ENCODE assay signal across 8 cellular contexts in the genomic region with DNA sequence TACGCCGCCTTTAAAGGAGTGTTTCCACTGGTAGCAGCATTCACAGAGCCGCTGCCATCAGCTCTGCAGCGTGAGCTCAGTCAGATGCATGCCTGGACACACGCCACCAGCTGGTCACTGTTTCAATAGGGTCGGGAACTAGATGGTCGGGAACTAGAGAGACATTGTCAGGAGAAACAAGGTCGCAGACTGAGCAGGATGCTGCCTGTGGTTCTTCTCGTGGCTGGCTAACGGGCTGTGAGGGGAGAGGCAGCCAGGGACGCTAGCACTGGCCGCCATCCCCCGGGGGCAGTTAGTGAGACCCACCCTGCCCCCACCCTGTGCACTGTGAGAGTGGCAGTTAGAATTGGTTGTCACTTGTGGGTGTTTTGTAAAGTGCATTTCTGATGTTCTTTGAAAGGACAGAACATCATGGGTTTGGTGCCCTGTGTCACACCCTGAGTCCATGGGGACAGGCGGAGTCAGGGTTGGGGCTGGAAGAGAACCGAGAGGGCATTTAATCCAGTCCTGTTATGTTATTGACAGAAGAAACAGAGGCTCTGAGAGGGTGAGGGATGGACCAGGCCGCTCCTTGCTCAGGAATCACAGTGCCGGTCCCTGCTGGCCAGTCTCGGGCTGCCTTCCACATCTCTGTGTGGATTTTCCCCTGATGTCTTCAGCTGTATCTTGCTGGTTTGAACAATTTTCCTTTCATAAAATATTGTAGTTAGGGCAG.
A peak's percentile ranks its signal among the peaks of the same experiment; 100 is the strongest.
DNase-seq lines count a peak whose midpoint lies in the region; ATAC-seq and TF ChIP-seq lines count a peak whose summit lies in the region.

No MANE protein-coding gene starts in this region.

- POLR2A ChIA-PET in MCF 10A (lab: Yijun Ruan, JAX) = no interaction called here

- no peaks in the 10 kb centered on the region for H3K36me3 Mint-ChIP-seq in MCF 10A (ENCODE audit: insufficient read depth, unreplicated experiment)

- H3K27ac ChIP-seq in ACC112 (ENCODE audit: low read depth, low read length) = no peak overlapping the region
- H3K27ac ChIP-seq in thoracic aorta = peak overlapping the region; percentile 74 to 98

- TF ChIP-seq CTCF in LNCaP clone FGC (IDR thresholded peaks at IDR 0.05; ENCODE audit: control insufficient read depth, extremely low read depth, insufficient read depth) = peak; percentile 33; the same call in 1 of the 2 replicates
- TF ChIP-seq CTCF in MCF 10A (IDR thresholded peaks at IDR 0.05; ENCODE audit: unreplicated experiment) = no peak
- peak; percentile 40 for TF ChIP-seq CTCF in thoracic aorta (IDR thresholded peaks at IDR 0.05)

- no peak overlapping the region for H3K27ac Mint-ChIP-seq in MCF 10A (ENCODE audit: low read depth, unreplicated experiment)

- no peaks in the 10 kb centered on the region for H3K79me2 ChIP-seq in ACC112 (ENCODE audit: control insufficient read depth, insufficient read depth, low read length, unreplicated experiment)

- H3K36me3 ChIP-seq in ACC112 (ENCODE audit: insufficient read depth, low read length) = no peaks in the 10 kb centered on the region
- H3K36me3 ChIP-seq in thoracic aorta = peaks cover 15% of the 10 kb centered on the region

- CTCF ChIA-PET in MCF 10A (lab: Yijun Ruan, JAX) = interaction anchor here (0.6 to 0.9 kb wide), 2 partner anchors 85 to 102 kb away, joined by 3 to 4 read pairs; no protein-coding TSS in a partner anchor

- BruUV-seq in MCF 10A (replicated peaks; lab: Mats Ljungman, UMichigan) = no TSS peak

- DNase-seq in LNCaP clone FGC (ENCODE audit: low read depth) (no peak), MCF 10A (ENCODE audit: unreplicated experiment) (peak; percentile 16), islet precursor cell (peak; percentile 90), thoracic aorta (ENCODE audit: low spot score) (peak; percentile 42), dedifferentiated amniotic fluid mesenchymal stem cell (ENCODE audit: extremely low spot score) (no peak)
- no peak for DNase-seq in activated CD4-positive, alpha-beta T cell treated with anti-CD3 and anti-CD28 coated beads for 48 hours

- H3K9me3 Mint-ChIP-seq in MCF 10A (ENCODE audit: unreplicated experiment) = no peaks in the 10 kb centered on the region

- H3K27me3 ChIP-seq in ACC112 (ENCODE audit: insufficient read depth, low read length) (no peaks in the 10 kb centered on the region), thoracic aorta (replicated peaks; ENCODE audit: insufficient read depth) (no peaks in the 10 kb centered on the region)

- H3K4me3 Mint-ChIP-seq in MCF 10A (ENCODE audit: unreplicated experiment) = no peak overlapping the region

- H3K4me3 ChIP-seq in ACC112 (ENCODE audit: low read depth, low read length) = 0 out of 2 replicates have a peak overlapping the region, but pooled peaks have one; percentile 16
- no peak overlapping the region for H3K4me3 ChIP-seq in LNCaP clone FGC (ENCODE audit: low read depth, low read length)
- peak overlapping the region; percentile 61 for H3K4me3 ChIP-seq in thoracic aorta

- no peaks in the 10 kb centered on the region for H3K4me1 Mint-ChIP-seq in MCF 10A (ENCODE audit: insufficient read depth, unreplicated experiment)

- ATAC-seq in thoracic aorta (ENCODE audit: insufficient number of reproducible peaks, low FRiP score, low read depth) = peak; percentile 32
- no peak for ATAC-seq in HG03439 (IDR thresholded peaks at IDR 0.05; ENCODE audit: unreplicated experiment)

- no peaks in the 10 kb centered on the region for H3K27me3 Mint-ChIP-seq in MCF 10A (ENCODE audit: insufficient read depth, unreplicated experiment)

- intact Hi-C loops in MCF 10A (cut with micrococcal nuclease) = no loop called here

- peak overlapping the region; percentile 12 for H2AFZ ChIP-seq in ACC112 (ENCODE audit: low read length, unreplicated experiment)

- no peaks in the 10 kb centered on the region for H3K9me3 ChIP-seq in thoracic aorta

- H3K4me1 ChIP-seq in ACC112 (ENCODE audit: control insufficient read depth, insufficient read depth, low read length, unreplicated experiment) (peaks cover 21% of the 10 kb centered on the region), thoracic aorta (ENCODE audit: control insufficient read depth in 1 of 2, low read depth in 2 of 2) (peaks cover 27 to 59% of the 10 kb centered on the region in 2 donors)

Comparison
In these comparisons a context has a peak if more than half of its experiments do, and no peak if none do; other contexts are left out.
1. DNase-seq: peak in MCF 10A (single experiment), islet precursor cell (single experiment) and thoracic aorta (single experiment); none in LNCaP clone FGC (single experiment), dedifferentiated amniotic fluid mesenchymal stem cell (single experiment) and activated CD4-positive, alpha-beta T cell treated with anti-CD3 and anti-CD28 coated beads for 48 hours (single experiment).